ENCODE assay signal across 8 cellular contexts in the genomic region with DNA sequence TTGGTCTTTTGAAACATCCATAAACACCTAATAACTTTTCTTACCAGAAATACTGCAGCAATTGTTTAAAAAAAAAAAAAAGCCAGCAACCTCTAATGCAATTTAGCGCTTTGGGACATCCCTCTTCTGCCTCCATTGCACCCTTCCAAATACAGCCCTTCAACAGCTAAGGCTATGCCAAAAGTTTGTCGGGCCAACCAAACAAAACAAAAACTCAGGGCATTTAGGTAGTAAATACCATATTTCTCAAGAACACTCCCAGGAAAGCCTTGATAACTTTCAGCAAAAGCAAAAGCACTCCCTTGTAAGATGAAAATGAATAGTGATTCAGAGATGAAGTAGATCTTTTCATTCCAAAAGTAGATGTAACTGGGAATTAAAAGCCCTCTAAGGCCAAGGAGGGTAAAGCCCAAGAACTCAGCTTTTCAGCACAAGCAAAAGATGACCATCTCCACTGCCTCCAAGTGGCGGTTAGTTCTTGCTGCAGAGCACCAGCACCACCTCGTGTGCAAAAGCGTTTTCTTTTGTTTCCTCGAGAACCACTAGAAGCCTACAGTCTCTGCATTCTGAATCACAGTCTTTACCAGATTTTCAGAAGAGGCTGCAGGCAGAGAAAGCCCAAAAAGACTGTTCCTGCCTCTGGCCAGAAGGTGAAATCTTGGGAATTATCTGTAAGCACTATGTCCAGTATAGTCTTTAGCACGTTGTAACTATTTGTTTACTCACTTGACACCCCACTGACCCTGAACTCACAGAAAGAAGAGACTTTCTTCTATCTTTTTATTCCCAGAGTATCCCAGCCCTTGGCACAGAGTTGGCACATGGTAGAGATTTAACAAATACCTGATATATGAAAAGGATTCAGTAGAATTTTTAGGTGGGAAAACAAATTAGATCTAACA. TPM values are rescaled to one million over a fixed set of nuclear protein-coding genes. Genes with fewer than 3 reads are reported as not detected.
A peak's percentile ranks its signal among the peaks of the same experiment; 100 is the strongest.
DNase-seq lines count a peak whose midpoint lies in the region; ATAC-seq and TF ChIP-seq lines count a peak whose summit lies in the region.

No MANE protein-coding gene starts in this region.

- H3K9me2 ChIP-seq in SK-N-SH, result no peaks in the 10 kb centered on the region

- no peak overlapping the region for H3K9ac ChIP-seq in SK-N-SH

- CTCF ChIA-PET in HEK293 (lab: Yijun Ruan, JAX), result interaction anchor here (0.5 to 4.6 kb wide), 25 partner anchors 9 to 724 kb away, joined by 3 to 27 read pairs (median 3); no protein-coding TSS in a partner anchor
- CTCF ChIA-PET in SK-N-SH (lab: Yijun Ruan, JAX), result interaction anchor here (0.6 to 3.3 kb wide), 46 partner anchors 9 to 734 kb away, joined by 3 to 37 read pairs (median 3); a partner anchor contains a TSS

- H3K27me3 Mint-ChIP-seq in nephron (ENCODE audit: low read depth), result no peaks in the 10 kb centered on the region

- peak overlapping the region; percentile 30 to 91 (median 72) for H3K27ac Mint-ChIP-seq in nephron

- no peaks in the 10 kb centered on the region for H3K27me3 ChIP-seq in SK-N-SH (ENCODE audit: insufficient read depth)

- peak; percentile 88 for TF ChIP-seq RAD21 in SK-N-SH (IDR thresholded peaks at IDR 0.05; ENCODE audit: low read length)

- H3K36me3 Mint-ChIP-seq in nephron (ENCODE audit: low read depth), result no peaks in the 10 kb centered on the region

- no peaks in the 10 kb centered on the region for H3K79me2 ChIP-seq in SK-N-SH (ENCODE audit: insufficient read depth)

- no peak overlapping the region for H3K4me3 Mint-ChIP-seq in nephron

- H3K27ac ChIP-seq in HEK293 (ENCODE audit: extremely low read depth, low read depth, low read length), result no peak overlapping the region
- H3K27ac ChIP-seq in SK-N-SH (ENCODE audit: low read depth in 2 of 2, low read length in 1 of 2), result peak overlapping the region; percentile 48 to 76; a peak in 2 of 4 replicates

- H3F3A ChIP-seq in SK-N-SH (replicated peaks; ENCODE audit: insufficient read depth), result peaks cover 6% of the 10 kb centered on the region

- H3K36me3 ChIP-seq in HEK293 (ENCODE audit: control insufficient read depth in 2 of 2, insufficient read depth in 1 of 2, low read length in 2 of 2) (no peaks in the 10 kb centered on the region), SK-N-SH (replicated peaks in 1 of 2; ENCODE audit: control insufficient read depth in 1 of 2, insufficient read depth in 2 of 2, low read length in 1 of 2) (no peaks in the 10 kb centered on the region)

- H3K4me1 Mint-ChIP-seq in nephron, result peaks cover 21% of the 10 kb centered on the region

- H3K4me1 ChIP-seq in HEK293 (ENCODE audit: control insufficient read depth, insufficient read depth, low read length) (peaks cover 5% of the 10 kb centered on the region; the same call in 1 of the 2 replicates), SK-N-SH (ENCODE audit: control insufficient read depth in 1 of 2, insufficient read depth in 2 of 2, low read depth in 1 of 2, low read length in 1 of 2) (no peaks in the 10 kb centered on the region; a peak in 3 of 4 replicates)

- peak; percentile 9 for DNase-seq in activated naive CD4-positive, alpha-beta T cell treated with Interleukin-2 at 50 U/mL for 16 hours
- DNase-seq in activated naive CD4-positive, alpha-beta T cell (lab: John Stamatoyannopoulos, UW), result no peak
- DNase-seq in NB4 (ENCODE audit: low read depth), result peak; percentile 67
- peak; percentile 36 for DNase-seq in SK-N-SH

- ATAC-seq in esophagus mucosa (peak; percentile 52), HG03571 (IDR thresholded peaks at IDR 0.05; ENCODE audit: unreplicated experiment) (no peak)

- no peak overlapping the region; the same call in 1 of the 2 replicates for H3K4me2 ChIP-seq in SK-N-SH

- POLR2A ChIA-PET in HEK293 (lab: Yijun Ruan, JAX), result no interaction called here
- POLR2A ChIA-PET in SK-N-SH (lab: Yijun Ruan, JAX), result no interaction called here

- no peaks in the 10 kb centered on the region for H3K9me3 ChIP-seq in HEK293 (ENCODE audit: control insufficient read depth, insufficient read depth, low read depth, low read length)
- no peaks in the 10 kb centered on the region for H3K9me3 ChIP-seq in SK-N-SH

- no peak for TF ChIP-seq POLR2A in NB4 (IDR thresholded peaks at IDR 0.05; ENCODE audit: extremely low read depth, insufficient read length)

- no peak for TF ChIP-seq EP300 in SK-N-SH (IDR thresholded peaks at IDR 0.05; ENCODE audit: borderline replicate concordance in 1 of 2, low read depth in 1 of 2, low read length in 1 of 2)

- peak; percentile 79 for TF ChIP-seq CTCF in HEK293 (tag by site-specific recombination; IDR thresholded peaks at IDR 0.05)
- peak; percentile 69 for TF ChIP-seq CTCF in NB4 (IDR thresholded peaks at IDR 0.05; ENCODE audit: low read depth, low read length)
- TF ChIP-seq CTCF in SK-N-SH (IDR thresholded peaks at IDR 0.05), result peak; percentile 67
- peak; percentile 72 to 79 (median 76) for TF ChIP-seq CTCF in nephron (IDR thresholded peaks at IDR 0.05; ENCODE audit: unreplicated experiment in 3 of 3)

- no peaks in the 10 kb centered on the region for H4K20me1 ChIP-seq in SK-N-SH (ENCODE audit: insufficient read depth)

- H3K4me3 ChIP-seq in HEK293 (ENCODE audit: low read depth, low read length) (no peak overlapping the region), NB4 (ENCODE audit: low read depth, low read length) (no peak overlapping the region), SK-N-SH (ENCODE audit: low read depth in 2 of 2, low read length in 1 of 2) (no peak overlapping the region; a peak in 1 of 4 replicates)

- no peak overlapping the region for H2AFZ ChIP-seq in SK-N-SH (ENCODE audit: low read depth)

- WGBS in SK-N-SH (ENCODE audit: low lambda C conversion rate), result 51% methylated on average over 7 of the region's 7 CpGs

- H3K9me3 Mint-ChIP-seq in nephron, result no peaks in the 10 kb centered on the region

TF ChIP-seq in HEK293, 187 proteins besides CTCF, POLR2A, EP300 and RAD21:
- 0 out of 2 replicates have a peak, but pooled peaks have one; percentile 28 for TF ChIP-seq ZNF660 (tag by site-specific recombination; IDR thresholded peaks at IDR 0.05)
- TF ChIP-seq, protein P1, sequence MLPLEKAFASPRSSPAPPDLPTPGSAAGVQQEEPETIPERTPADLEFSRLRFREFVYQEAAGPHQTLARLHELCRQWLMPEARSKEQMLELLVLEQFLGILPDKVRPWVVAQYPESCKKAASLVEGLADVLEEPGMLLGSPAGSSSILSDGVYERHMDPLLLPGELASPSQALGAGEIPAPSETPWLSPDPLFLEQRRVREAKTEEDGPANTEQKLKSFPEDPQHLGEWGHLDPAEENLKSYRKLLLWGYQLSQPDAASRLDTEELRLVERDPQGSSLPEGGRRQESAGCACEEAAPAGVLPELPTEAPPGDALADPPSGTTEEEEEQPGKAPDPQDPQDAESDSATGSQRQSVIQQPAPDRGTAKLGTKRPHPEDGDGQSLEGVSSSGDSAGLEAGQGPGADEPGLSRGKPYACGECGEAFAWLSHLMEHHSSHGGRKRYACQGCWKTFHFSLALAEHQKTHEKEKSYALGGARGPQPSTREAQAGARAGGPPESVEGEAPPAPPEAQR (tag by site-specific recombination; IDR thresholded peaks at IDR 0.05), result no peak
- peak; percentile 90 for TF ChIP-seq ZNF654 (tag by site-specific recombination; IDR thresholded peaks at IDR 0.05; ENCODE audit: low read depth)

TF ChIP-seq in SK-N-SH, 30 proteins besides CTCF, POLR2A, EP300 and RAD21:
- no peak for TF ChIP-seq NRF1 (IDR thresholded peaks at IDR 0.05; ENCODE audit: low read depth, low read length)
- peak; percentile 63 for TF ChIP-seq SMC3 (IDR thresholded peaks at IDR 0.05; ENCODE audit: low read depth, low read length)
- no peak for TF ChIP-seq RFX5 (IDR thresholded peaks at IDR 0.05; ENCODE audit: low read length)

RNA-seq across cellular contexts. Expression of a gene that starts 53.1 kb away (rescaled TPM):
- polyA plus RNA-seq in SK-N-SH (2012; rRNA removed), result not detected in 2 replicates
- polyA plus RNA-seq in SK-N-SH (2012; cell fraction: cytosol; rRNA removed), result 0.01 TPM in 1 of 2 replicates, not detected in the other
- not detected in 2 replicates for polyA plus RNA-seq in SK-N-SH (2012; cell fraction: nucleus; rRNA removed)
- total RNA-seq in esophagus mucosa, result not detected

Comparison
In these comparisons a context has a peak if more than half of its experiments do, and no peak if none do; other contexts are left out.
1. DNase-seq: peak in activated naive CD4-positive, alpha-beta T cell treated with Interleukin-2 at 50 U/mL for 16 hours (single experiment), NB4 (single experiment) and SK-N-SH (single experiment); none in activated naive CD4-positive, alpha-beta T cell (0 of 4).
2. Peak in every context shown above with its lines, with median percentiles within 50 percentile points of each other: CTCF ChIP-seq.